Comparison of ENCODE assay signal across 21 cellular contexts in the genomic region with DNA sequence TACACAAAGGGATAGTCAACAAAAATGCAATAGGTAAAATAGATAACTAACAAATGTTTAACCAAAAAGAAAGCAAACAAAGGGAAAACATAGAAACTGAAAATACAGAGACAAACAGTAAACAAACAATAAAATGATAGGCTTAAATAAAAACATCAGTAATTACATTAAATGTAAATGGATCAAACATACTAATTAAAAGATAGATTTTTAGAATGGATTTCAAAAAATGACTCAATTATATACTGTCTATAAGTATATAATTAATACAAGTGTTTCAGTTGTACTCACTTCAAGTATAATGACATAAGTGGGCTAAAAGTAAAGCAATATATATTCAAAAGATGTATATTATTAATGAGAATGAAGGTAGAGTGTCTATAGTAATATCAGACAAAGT.
"Had no signal": no experiment of that assay in that cellular context is flagged by ENCODE, and none has a peak within 500 bp of the region (broad histone marks: within the 10 kb centered on the region; RNA-seq: fewer than 3 reads in every experiment).

No MANE protein-coding gene starts in this region.

- H3K27me3 ChIP-seq: gastrocnemius medialis, left lung, neutrophil, right atrium auricular region, spleen, testis, tibial artery had no signal

- H3K4me3 ChIP-seq: coronary artery, gastrocnemius medialis, left lung, mucosa of descending colon, prostate gland, right atrium auricular region, spleen, testis, tibial artery had no signal

- H3K4me1 ChIP-seq: left lung, prostate gland, right atrium auricular region, spleen, testis had no signal

- H3K27ac ChIP-seq: coronary artery, gastrocnemius medialis, left lung, neutrophil, prostate gland, right atrium auricular region, spleen, testis, tibial artery had no signal

- ATAC-seq: effector memory CD8-positive, alpha-beta T cell; gastrocnemius medialis; left cardiac atrium; left lung; mucosa of descending colon; natural killer cell treated with Interleukin-12 subunit alpha and Interleukin-12 subunit beta and Interleukin-15 and Interleukin-18, amount 100 ng/mL, for 72 hours; sciatic nerve; stimulated activated memory B cell treated with anti-CD40 and anti-IgM and Interleukin-4, amounts not matched to agents 10 μg/mL and 1 μg/mL and 100 μg/mL, for 72 hours; stimulated activated naive CD8-positive, alpha-beta T cell treated with anti-CD3 and anti-CD28 coated beads, Interleukin-15, Interleukin-2, amounts not matched to agents 100 U/mL and 50 U/mL, for 24 hours had no signal

- H3K9me3 ChIP-seq: neutrophil, prostate gland, testis had no signal

- DNase-seq: effector memory CD8-positive, alpha-beta T cell; gastrocnemius medialis; head of caudate nucleus; left cardiac atrium; left lung; mesenchymal stem cell; mucosa of descending colon; naive B cell; spleen; stimulated activated CD4-positive, alpha-beta T cell treated with anti-CD3 and anti-CD28 coated beads, Interleukin-4, amount 100 ng/mL, for 4 hours; stimulated activated naive CD8-positive, alpha-beta T cell treated with anti-CD3 and anti-CD28 coated beads, Interleukin-15, Interleukin-2, amounts not matched to agents 100 U/mL and 50 U/mL, for 24 hours; substantia nigra; testis; tibial artery had no signal

- H3K36me3 ChIP-seq: gastrocnemius medialis, left lung, neutrophil, prostate gland, right atrium auricular region, spleen had no signal
